1 cellular context compared by ENCODE assay signal in genomic region chrX:20267599-20267923, GRCh38.
TF ChIP-seq lines count a peak whose summit lies in the region.

No MANE protein-coding gene starts in this region.

TF ChIP-seq in GM12878, 131 proteins besides CTCF, POLR2A, EP300 and RAD21 (continued from another document):
- TF ChIP-seq SPI1 (IDR thresholded peaks at IDR 0.05; ENCODE audit: borderline replicate concordance, insufficient read depth, low read depth, low read length) (no peak), USF1 (IDR thresholded peaks at IDR 0.05; ENCODE audit: borderline replicate concordance, extremely low read length, insufficient read depth, low read depth, low read length) (no peak), WRNIP1 (IDR thresholded peaks at IDR 0.05; ENCODE audit: borderline replicate concordance, low read depth, low read length) (no peak), KAT2A (conservative IDR thresholded peaks at IDR 0.05; ENCODE audit: control insufficient read depth, low read depth, low read length) (no peak), TARDBP (IDR thresholded peaks at IDR 0.05; ENCODE audit: borderline replicate concordance) (no peak), CBX3 (IDR thresholded peaks at IDR 0.05; ENCODE audit: borderline replicate concordance, low read depth) (no peak)
